1 cellular context compared by ENCODE assay signal in genomic region chr4:156695163-156695562, GRCh38.
TF ChIP-seq lines count a peak whose summit lies in the region.

No MANE protein-coding gene starts in this region.

TF ChIP-seq in GM23338, 12 proteins besides CTCF, POLR2A, EP300 and RAD21 (continued from another document):
- TF ChIP-seq POLR2AphosphoS5 (IDR thresholded peaks at IDR 0.05; ENCODE audit: low read depth) (no peak), CREB1 (CRISPR knock-in tag; IDR thresholded peaks at IDR 0.05; ENCODE audit: low read depth) (no peak), STAT1 (IDR thresholded peaks at IDR 0.05; ENCODE audit: unreplicated experiment) (no peak), EZH2 (IDR thresholded peaks at IDR 0.05; ENCODE audit: low read depth, unreplicated experiment) (no peak), REST (IDR thresholded peaks at IDR 0.05; ENCODE audit: unreplicated experiment) (no peak), NANOG (IDR thresholded peaks at IDR 0.05; ENCODE audit: borderline replicate concordance) (no peak)
- TF ChIP-seq, protein P1, sequence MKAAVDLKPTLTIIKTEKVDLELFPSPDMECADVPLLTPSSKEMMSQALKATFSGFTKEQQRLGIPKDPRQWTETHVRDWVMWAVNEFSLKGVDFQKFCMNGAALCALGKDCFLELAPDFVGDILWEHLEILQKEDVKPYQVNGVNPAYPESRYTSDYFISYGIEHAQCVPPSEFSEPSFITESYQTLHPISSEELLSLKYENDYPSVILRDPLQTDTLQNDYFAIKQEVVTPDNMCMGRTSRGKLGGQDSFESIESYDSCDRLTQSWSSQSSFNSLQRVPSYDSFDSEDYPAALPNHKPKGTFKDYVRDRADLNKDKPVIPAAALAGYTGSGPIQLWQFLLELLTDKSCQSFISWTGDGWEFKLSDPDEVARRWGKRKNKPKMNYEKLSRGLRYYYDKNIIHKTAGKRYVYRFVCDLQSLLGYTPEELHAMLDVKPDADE (IDR thresholded peaks at IDR 0.05), result no peak
TF ChIP-seq in GM23338: peak in this region for 0.
